Comparison of ENCODE assay signal across 9 cellular contexts in genomic region chr11:74820763-74821162, GRCh38.
DNase-seq lines count a peak whose midpoint lies in the region; ATAC-seq and TF ChIP-seq lines count a peak whose summit lies in the region.
"Had no signal": no experiment of that assay in that cellular context is flagged by ENCODE, and none has a peak within 500 bp of the region (broad histone marks: within the 10 kb centered on the region; RNA-seq: fewer than 3 reads in every experiment).

No MANE protein-coding gene starts in this region.

- H3K4ac ChIP-seq in mesenchymal stem cell (ENCODE audit: low read depth in 1 of 2, low read length in 2 of 2), result no peak overlapping the region

- no peak overlapping the region for H4K91ac ChIP-seq in mesenchymal stem cell (ENCODE audit: low read length)

- intact Hi-C loops in stomach (cut with DNase I; ENCODE audit: low total_unique reads), result no loop called here

- H3K79me1 ChIP-seq in mesenchymal stem cell (replicated peaks; ENCODE audit: low read length, poor library complexity, severe bottlenecking), result peaks cover 20% of the 10 kb centered on the region

- H3K4me1 ChIP-seq in mesenchymal stem cell (ENCODE audit: control insufficient read depth, insufficient read depth, low read depth, low read length) (no peaks in the 10 kb centered on the region), stomach (peaks cover 8 to 44% (median 33%) of the 10 kb centered on the region in 4 donors)

- TF ChIP-seq POLR2A in stomach (IDR thresholded peaks at IDR 0.05), result no peak

- H2BK120ac ChIP-seq in mesenchymal stem cell (ENCODE audit: low read depth, low read length), result no peak overlapping the region

- no peak overlapping the region for H2AK5ac ChIP-seq in mesenchymal stem cell (ENCODE audit: low read length, severe bottlenecking)

- WGBS in mesenchymal stem cell, result 83% methylated on average over 1 of the region's 1 CpG
- 91 to 100% (median 97%) methylated on average over 1 of the region's 1 CpG for WGBS in stomach, 5 donors

- peak overlapping the region; percentile 29 for H3K27ac ChIP-seq in mesenchymal stem cell (ENCODE audit: low read length, poor library complexity, severe bottlenecking)
- peak overlapping the region in 2 of 5 donors; percentile 13 to 46 for H3K27ac ChIP-seq in stomach

- ATAC-seq in HG03025 (IDR thresholded peaks at IDR 0.05; ENCODE audit: low FRiP score, unreplicated experiment), result no peak

- no peak overlapping the region for H2BK5ac ChIP-seq in mesenchymal stem cell (ENCODE audit: low read depth, low read length, poor library complexity, severe bottlenecking)

- H3K9ac ChIP-seq in mesenchymal stem cell (ENCODE audit: low read length), result peak overlapping the region; percentile 58

- H3K4me2 ChIP-seq in mesenchymal stem cell (ENCODE audit: low read length, poor library complexity, severe bottlenecking), result no peak overlapping the region

- H3K4me3 ChIP-seq in mesenchymal stem cell (ENCODE audit: insufficient read depth in 1 of 2, low read depth in 1 of 2, low read length in 2 of 2) (no peak overlapping the region), stomach (no peak overlapping the region)

- no peak for TF ChIP-seq EP300 in stomach (IDR thresholded peaks at IDR 0.05)

- no peak overlapping the region for H2BK15ac ChIP-seq in mesenchymal stem cell (ENCODE audit: low read depth, poor library complexity, severe bottlenecking)

- DNase-seq in AG08396 (ENCODE audit: low spot score), result peak; percentile 73
- peak; percentile 91 for DNase-seq in M059J (ENCODE audit: low read depth)
- DNase-seq in dedifferentiated amniotic fluid mesenchymal stem cell (ENCODE audit: extremely low spot score), result peak; percentile 81
- peak; percentile 83 for DNase-seq in mesenchymal stem cell
- DNase-seq in stomach, result no peak
- DNase-seq in activated CD4-positive, alpha-beta T cell treated with anti-CD3 and anti-CD28 coated beads, Interleukin-2, amount 50 U/mL, for 1 hour, result no peak
- no peak for DNase-seq in NCI-H2196 treated with DMSO at 0.1 percent for 48 hours (lab: John Stamatoyannopoulos, UW; ENCODE audit: unreplicated experiment)
- DNase-seq: activated naive CD4-positive, alpha-beta T cell treated with anti-CD3 and anti-CD28 coated beads for 36 hours had no signal

- H2BK12ac ChIP-seq in mesenchymal stem cell (ENCODE audit: low read length in 2 of 2), result no peak overlapping the region

- no peak overlapping the region for H3K18ac ChIP-seq in mesenchymal stem cell (ENCODE audit: low read depth in 1 of 2, low read length in 2 of 2)

- no peak overlapping the region for H3K23ac ChIP-seq in mesenchymal stem cell (ENCODE audit: low read length in 2 of 2)

- H2AFZ ChIP-seq in mesenchymal stem cell (ENCODE audit: low read depth, low read length), result no peak overlapping the region

- TF ChIP-seq CTCF in stomach (IDR thresholded peaks at IDR 0.05), result no peak

- H4K8ac ChIP-seq in mesenchymal stem cell (ENCODE audit: low read length), result no peak overlapping the region

- H3K36me3 ChIP-seq in mesenchymal stem cell (ENCODE audit: control insufficient read depth in 1 of 2, insufficient read depth in 2 of 2, low read depth in 1 of 2, low read length in 2 of 2), result peaks cover 3 to 59% of the 10 kb centered on the region in 2 experiments
- H3K36me3 ChIP-seq in stomach, result peaks cover 0 to 52% (median 34%) of the 10 kb centered on the region in 4 donors

- peaks cover 20% of the 10 kb centered on the region for H3K9me3 ChIP-seq in mesenchymal stem cell (ENCODE audit: control insufficient read depth, low read length)
- H3K9me3 ChIP-seq in stomach, result peaks cover 0 to 8% (median 2%) of the 10 kb centered on the region in 4 donors

- H3K27me3 ChIP-seq in mesenchymal stem cell (ENCODE audit: control insufficient read depth in 1 of 2, insufficient read depth in 1 of 2, low read length in 2 of 2) (no peaks in the 10 kb centered on the region), stomach (no peaks in the 10 kb centered on the region)

- no peak overlapping the region for H3K14ac ChIP-seq in mesenchymal stem cell (ENCODE audit: low read length in 2 of 2)

Comparison
In these comparisons a context has a peak if more than half of its experiments do, and no peak if none do; other contexts are left out.
1. DNase-seq: peak in AG08396 (single experiment), M059J (single experiment), dedifferentiated amniotic fluid mesenchymal stem cell (single experiment) and mesenchymal stem cell (single experiment); none in stomach (single experiment), activated CD4-positive, alpha-beta T cell treated with anti-CD3 and anti-CD28 coated beads, Interleukin-2, amount 50 U/mL, for 1 hour (single experiment) and NCI-H2196 treated with DMSO at 0.1 percent for 48 hours (single experiment).